ENCODE assay signal across 17 cellular contexts in genomic region chr7:131374821-131375220, GRCh38. TPM values are rescaled to one million over a fixed set of nuclear protein-coding genes. Genes with fewer than 3 reads are reported as not detected.
A peak's percentile ranks its signal among the peaks of the same experiment; 100 is the strongest.
DNase-seq lines count a peak whose midpoint lies in the region; ATAC-seq and TF ChIP-seq lines count a peak whose summit lies in the region.
"Had no signal": no experiment of that assay in that cellular context is flagged by ENCODE, and none has a peak within 500 bp of the region (broad histone marks: within the 10 kb centered on the region; RNA-seq: fewer than 3 reads in every experiment).

No MANE protein-coding gene starts in this region.

- intact Hi-C loops in MCF 10A (cut with micrococcal nuclease): no loop called here
- intact Hi-C loops in breast epithelium (cut with DNase I; ENCODE audit: low total_unique reads): no loop called here
- intact Hi-C loops in dendritic cell treated with granulocyte-macrophage colony-stimulating factor and Interleukin-4, amounts not matched to agents 40 ng/mL and 50 ng/mL, for 4 days (cut with micrococcal nuclease): no loop called here
- intact Hi-C loops in CD14-positive monocyte (cut with micrococcal nuclease): no loop called here

- H3K27ac Mint-ChIP-seq in MCF 10A (ENCODE audit: low read depth, unreplicated experiment) (peak overlapping the region; percentile 62), CD14-positive monocyte (no peak overlapping the region)
- peak overlapping the region; percentile 52 for H3K27ac Mint-ChIP-seq in central memory CD8-positive, alpha-beta T cell (ENCODE audit: low read depth)
- peak overlapping the region; percentile 70 for H3K27ac Mint-ChIP-seq in dendritic cell treated with granulocyte-macrophage colony-stimulating factor and Interleukin-4, amounts not matched to agents 40 ng/mL and 50 ng/mL, for 4 days
- H3K27ac Mint-ChIP-seq: CD4-positive, alpha-beta T cell; CD8-positive, alpha-beta T cell had no signal

- CTCF ChIA-PET in MCF 10A (lab: Yijun Ruan, JAX): no interaction called here

- no peaks in the 10 kb centered on the region for H3K36me3 ChIP-seq in breast epithelium
- H3K36me3 ChIP-seq: BE2C had no signal

- TF ChIP-seq POLR2A in breast epithelium (IDR thresholded peaks at IDR 0.05): no peak

- H3K4me3 Mint-ChIP-seq in MCF 10A (ENCODE audit: unreplicated experiment) (no peak overlapping the region), CD14-positive monocyte (no peak overlapping the region)
- H3K4me3 Mint-ChIP-seq in central memory CD8-positive, alpha-beta T cell: no peak overlapping the region
- H3K4me3 Mint-ChIP-seq in dendritic cell treated with granulocyte-macrophage colony-stimulating factor and Interleukin-4, amounts not matched to agents 40 ng/mL and 50 ng/mL, for 4 days: no peak overlapping the region
- H3K4me3 Mint-ChIP-seq: CD4-positive, alpha-beta T cell; CD8-positive, alpha-beta T cell had no signal

- no peaks in the 10 kb centered on the region for H3K27me3 ChIP-seq in breast epithelium
- H3K27me3 ChIP-seq: BE2C, BLaER1 had no signal

- POLR2A ChIA-PET in MCF 10A (lab: Yijun Ruan, JAX): interaction anchor here (0.9 to 1.2 kb wide), 3 partner anchors 8 to 13 kb away, joined by 3 to 4 read pairs (median 3); no protein-coding TSS in a partner anchor

- no peak for TF ChIP-seq CTCF in MCF 10A (IDR thresholded peaks at IDR 0.05; ENCODE audit: unreplicated experiment)
- no peak for TF ChIP-seq CTCF in breast epithelium (IDR thresholded peaks at IDR 0.05)
- no peak for TF ChIP-seq CTCF in foreskin fibroblast (IDR thresholded peaks at IDR 0.05; ENCODE audit: low read depth, low read length)
- no peak for TF ChIP-seq CTCF in CD14-positive monocyte (IDR thresholded peaks at IDR 0.05)

- no peaks in the 10 kb centered on the region for H3K27me3 Mint-ChIP-seq in MCF 10A (ENCODE audit: insufficient read depth, unreplicated experiment)
- H3K27me3 Mint-ChIP-seq in central memory CD8-positive, alpha-beta T cell: no peaks in the 10 kb centered on the region
- H3K27me3 Mint-ChIP-seq in dendritic cell treated with granulocyte-macrophage colony-stimulating factor and Interleukin-4, amounts not matched to agents 40 ng/mL and 50 ng/mL, for 4 days: no peaks in the 10 kb centered on the region
- H3K27me3 Mint-ChIP-seq in CD14-positive monocyte (ENCODE audit: low read depth in 3 of 3): no peaks in the 10 kb centered on the region
- H3K27me3 Mint-ChIP-seq: CD4-positive, alpha-beta T cell had no signal

- H3K4me1 ChIP-seq in breast epithelium: no peaks in the 10 kb centered on the region
- H3K4me1 ChIP-seq: BE2C had no signal

- H3K4me1 Mint-ChIP-seq in MCF 10A (ENCODE audit: insufficient read depth, unreplicated experiment) (peaks cover 27% of the 10 kb centered on the region), CD14-positive monocyte (peaks cover 24% of the 10 kb centered on the region)
- H3K4me1 Mint-ChIP-seq in central memory CD8-positive, alpha-beta T cell: peaks cover 40% of the 10 kb centered on the region
- H3K4me1 Mint-ChIP-seq in dendritic cell treated with granulocyte-macrophage colony-stimulating factor and Interleukin-4, amounts not matched to agents 40 ng/mL and 50 ng/mL, for 4 days (ENCODE audit: low read depth): peaks cover 11% of the 10 kb centered on the region

- no peak for ATAC-seq in central memory CD8-positive, alpha-beta T cell (replicated peaks; ENCODE audit: extremely low read depth, poor library complexity, severe bottlenecking)
- ATAC-seq: CD8-positive, alpha-beta T cell had no signal

- no peak overlapping the region for H3K27ac ChIP-seq in breast epithelium
- H3K27ac ChIP-seq: 22Rv1, BLaER1 had no signal

- H3K9me3 ChIP-seq in breast epithelium: no peaks in the 10 kb centered on the region
- H3K9me3 ChIP-seq: BE2C, BLaER1, Caco-2 had no signal

- DNase-seq in MCF 10A (ENCODE audit: unreplicated experiment) (no peak), breast epithelium (ENCODE audit: low spot score in 2 of 2) (no peak), foreskin fibroblast (no peak), CD14-positive monocyte (ENCODE audit: low spot score) (no peak)
- DNase-seq in central memory CD8-positive, alpha-beta T cell (ENCODE audit: low spot score in 2 of 2): no peak
- DNase-seq: ACHN; BE2C; C1 segment of cervical spinal cord; Caco-2; Calu3; CD4-positive, alpha-beta T cell; CD8-positive, alpha-beta T cell; DMS79 treated with DMSO at 0.1 percent for 48 hours; GF-D8 had no signal

- H3K9me3 Mint-ChIP-seq in MCF 10A (ENCODE audit: unreplicated experiment) (no peaks in the 10 kb centered on the region), CD14-positive monocyte (peaks cover 0 to 2% (median 0%) of the 10 kb centered on the region in 7 donors)
- no peaks in the 10 kb centered on the region for H3K9me3 Mint-ChIP-seq in central memory CD8-positive, alpha-beta T cell
- H3K9me3 Mint-ChIP-seq in dendritic cell treated with granulocyte-macrophage colony-stimulating factor and Interleukin-4, amounts not matched to agents 40 ng/mL and 50 ng/mL, for 4 days: no peaks in the 10 kb centered on the region
- H3K9me3 Mint-ChIP-seq: CD4-positive, alpha-beta T cell; CD8-positive, alpha-beta T cell had no signal

- BruUV-seq in MCF 10A (replicated peaks; lab: Mats Ljungman, UMichigan): no TSS peak

- no peak overlapping the region for H3K4me3 ChIP-seq in breast epithelium
- no peak overlapping the region for H3K4me3 ChIP-seq in foreskin fibroblast (ENCODE audit: low read depth in 1 of 2, low read length in 2 of 2)
- H3K4me3 ChIP-seq: BLaER1 had no signal

- H3K36me3 Mint-ChIP-seq in MCF 10A (ENCODE audit: insufficient read depth, unreplicated experiment) (peaks cover 15% of the 10 kb centered on the region), CD14-positive monocyte (peaks cover 3 to 8% of the 10 kb centered on the region in 2 donors)
- H3K36me3 Mint-ChIP-seq in central memory CD8-positive, alpha-beta T cell (ENCODE audit: insufficient read depth): peaks cover 5% of the 10 kb centered on the region
- H3K36me3 Mint-ChIP-seq in dendritic cell treated with granulocyte-macrophage colony-stimulating factor and Interleukin-4, amounts not matched to agents 40 ng/mL and 50 ng/mL, for 4 days (ENCODE audit: low read depth): peaks cover 7% of the 10 kb centered on the region

RNA-seq across cellular contexts. Expression of gene MKLN1, which starts 47.1 kb away (rescaled TPM):
- total RNA-seq in MCF 10A (2022) (35.6 and 35.8 TPM in 2 replicates), breast epithelium (100 to 1,000 TPM in 1 of 3 donors, 10 to 100 TPM in 2; 78.1 to 113 (median 80.3) TPM)
- 10 to 100 TPM; 17.2 to 18.5 TPM for polyA plus RNA-seq in CD14-positive monocyte

Comparison
In these comparisons a context has a peak if more than half of its experiments do, and no peak if none do; other contexts are left out.
1. H3K27ac Mint-ChIP-seq: peak in MCF 10A (single experiment), central memory CD8-positive, alpha-beta T cell (single experiment) and dendritic cell treated with granulocyte-macrophage colony-stimulating factor and Interleukin-4, amounts not matched to agents 40 ng/mL and 50 ng/mL, for 4 days (single experiment); none in CD14-positive monocyte (0 of 7).